ENCODE assay signal across 14 cellular contexts in the genomic region with DNA sequence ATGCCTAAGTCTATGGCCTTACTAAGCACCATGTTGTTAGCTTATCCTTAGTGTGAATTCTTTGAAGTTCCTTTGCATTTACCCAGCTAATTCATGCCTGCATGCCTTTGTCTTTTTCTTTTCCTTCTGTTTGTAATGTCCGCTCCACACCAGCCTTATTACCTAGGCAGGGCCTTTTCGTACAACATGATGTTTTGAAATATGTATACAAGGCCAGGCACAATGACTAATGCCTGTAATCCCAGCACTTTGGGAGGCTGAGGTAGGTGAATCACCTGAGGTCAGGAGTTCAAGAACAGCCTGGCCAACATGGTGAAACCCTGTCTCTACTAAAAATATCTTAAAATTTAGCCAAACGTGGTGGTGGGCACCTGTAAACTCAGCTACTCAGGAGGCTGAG.
DNase-seq lines count a peak whose midpoint lies in the region; ATAC-seq and TF ChIP-seq lines count a peak whose summit lies in the region.
"Had no signal": no experiment of that assay in that cellular context is flagged by ENCODE, and none has a peak within 500 bp of the region (broad histone marks: within the 10 kb centered on the region; RNA-seq: fewer than 3 reads in every experiment).

No MANE protein-coding gene starts in this region.

- CTCF ChIA-PET in PC-3 (lab: Charles Lee) = no interaction called here

- H3K9me3 ChIP-seq in PC-3 (ENCODE audit: low read length) = 0 out of 2 replicates have a peak, but pooled peaks cover 4% of the 10 kb centered on the region
- H3K9me3 ChIP-seq in neural progenitor cell (ENCODE audit: low read depth) = no peaks in the 10 kb centered on the region
- H3K9me3 ChIP-seq: BLaER1 treated with 17β-estradiol and CSF1 and Interleukin-3, amounts not matched to agents 10 nM and 100 nM; HAP-1 had no signal

- H2AFZ ChIP-seq in GM23338 (0 out of 2 replicates have a peak overlapping the region, but pooled peaks have one; percentile 59), PC-3 (ENCODE audit: low read length) (no peak overlapping the region), neural progenitor cell (replicated peaks) (no peak overlapping the region)

- H3K27ac Mint-ChIP-seq in GM23338 = no peak overlapping the region
- no peak overlapping the region for H3K27ac Mint-ChIP-seq in neural progenitor cell
- H3K27ac Mint-ChIP-seq: CD4-positive, alpha-beta T cell had no signal

- H3K79me2 ChIP-seq in GM23338 (replicated peaks; ENCODE audit: insufficient read depth) (no peaks in the 10 kb centered on the region), PC-3 (ENCODE audit: low read length) (no peaks in the 10 kb centered on the region), neural progenitor cell (ENCODE audit: low read depth) (no peaks in the 10 kb centered on the region)

- ATAC-seq in GM23338 (no peak), PC-3 (no peak), esophagus mucosa (peak; percentile 86), HG02938 (IDR thresholded peaks at IDR 0.05; ENCODE audit: unreplicated experiment) (no peak)
- ATAC-seq: K562 had no signal

- no peaks in the 10 kb centered on the region for H3K27me3 ChIP-seq in GM23338 (ENCODE audit: insufficient read depth)
- H3K27me3 ChIP-seq in PC-3 (ENCODE audit: low read length) = no peaks in the 10 kb centered on the region
- no peaks in the 10 kb centered on the region for H3K27me3 ChIP-seq in neural progenitor cell
- H3K27me3 ChIP-seq: BLaER1 treated with 17β-estradiol and CSF1 and Interleukin-3, amounts not matched to agents 10 nM and 100 nM had no signal

- H3K4me3 Mint-ChIP-seq in GM23338 (no peak overlapping the region), neural progenitor cell (no peak overlapping the region)
- H3K4me3 Mint-ChIP-seq: CD4-positive, alpha-beta T cell had no signal

- DNase-seq in GM23338 (ENCODE audit: low spot score) (no peak), PC-3 (peak; percentile 25), neural progenitor cell (ENCODE audit: low spot score) (peak; percentile 7), C1 segment of cervical spinal cord (lab: John Stamatoyannopoulos, UW) (no peak), UCSD-AML1 (lab: John Stamatoyannopoulos, UW; ENCODE audit: unreplicated experiment) (no peak)
- DNase-seq: ACHN; Calu3; CD4-positive, alpha-beta T cell; DMS 273 treated with DMSO at 0.1 percent for 48 hours had no signal

- H3K4me1 Mint-ChIP-seq in GM23338 (no peaks in the 10 kb centered on the region; the same call in 2 of the 3 replicates), neural progenitor cell (no peaks in the 10 kb centered on the region)

- H3K4me2 ChIP-seq in GM23338 (no peak overlapping the region), PC-3 (ENCODE audit: low read length) (no peak overlapping the region), neural progenitor cell (no peak overlapping the region)
- H3K4me2 ChIP-seq: BLaER1 treated with 17β-estradiol and CSF1 and Interleukin-3, amounts not matched to agents 10 nM and 100 nM had no signal

- H3F3A ChIP-seq in GM23338 (replicated peaks; ENCODE audit: low read depth) = no peaks in the 10 kb centered on the region
- no peaks in the 10 kb centered on the region for H3F3A ChIP-seq in PC-3 (ENCODE audit: low read length, unreplicated experiment)
- H3F3A ChIP-seq in neural progenitor cell (ENCODE audit: low read depth) = no peaks in the 10 kb centered on the region

- POLR2A ChIA-PET in PC-3 (lab: Charles Lee; ENCODE audit: unreplicated experiment) = no interaction called here

- H3K9ac ChIP-seq in PC-3 (ENCODE audit: low read length) = no peak overlapping the region
- H3K9ac ChIP-seq in neural progenitor cell = no peak overlapping the region
- H3K9ac ChIP-seq: BLaER1 treated with 17β-estradiol and CSF1 and Interleukin-3, amounts not matched to agents 10 nM and 100 nM had no signal

- no peak for TF ChIP-seq CTCF in GM23338 (conservative IDR thresholded peaks at IDR 0.05; ENCODE audit: low read depth in 2 of 2)
- no peak for TF ChIP-seq CTCF in PC-3 (conservative IDR thresholded peaks at IDR 0.05; ENCODE audit: low read depth, low read length)
- no peak for TF ChIP-seq CTCF in neural progenitor cell (IDR thresholded peaks at IDR 0.05)

- H3K36me3 Mint-ChIP-seq in GM23338 (ENCODE audit: low read depth) = no peaks in the 10 kb centered on the region
- H3K36me3 Mint-ChIP-seq in neural progenitor cell = no peaks in the 10 kb centered on the region

- no peaks in the 10 kb centered on the region for H3K27me3 Mint-ChIP-seq in GM23338 (ENCODE audit: insufficient read depth, low read depth, poor library complexity)
- H3K27me3 Mint-ChIP-seq in neural progenitor cell (ENCODE audit: insufficient read depth, low read depth) = no peaks in the 10 kb centered on the region
- H3K27me3 Mint-ChIP-seq: CD4-positive, alpha-beta T cell had no signal

- H3K36me3 ChIP-seq in GM23338 (ENCODE audit: insufficient read depth) = no peaks in the 10 kb centered on the region
- H3K36me3 ChIP-seq in PC-3 (ENCODE audit: low read depth, low read length) = no peaks in the 10 kb centered on the region
- no peaks in the 10 kb centered on the region for H3K36me3 ChIP-seq in neural progenitor cell
- H3K36me3 ChIP-seq: BLaER1 treated with 17β-estradiol and CSF1 and Interleukin-3, amounts not matched to agents 10 nM and 100 nM; HAP-1 had no signal

- H3K9me3 Mint-ChIP-seq in GM23338 (no peaks in the 10 kb centered on the region), neural progenitor cell (peaks cover 2% of the 10 kb centered on the region)

- no TSS peak for BruUV-seq in PC-3 (replicated peaks; lab: Mats Ljungman, UMichigan)

- H3K4me3 ChIP-seq in GM23338 (no peak overlapping the region), PC-3 (ENCODE audit: low read length) (no peak overlapping the region), neural progenitor cell (no peak overlapping the region)
- H3K4me3 ChIP-seq: BLaER1 treated with 17β-estradiol and CSF1 and Interleukin-3, amounts not matched to agents 10 nM and 100 nM; HAP-1; K562 had no signal

- H3K27ac ChIP-seq in GM23338 (ENCODE audit: low read depth) (no peak overlapping the region), PC-3 (ENCODE audit: low read length) (no peak overlapping the region), neural progenitor cell (no peak overlapping the region)
- H3K27ac ChIP-seq: BLaER1 treated with 17β-estradiol and CSF1 and Interleukin-3, amounts not matched to agents 10 nM and 100 nM had no signal

- intact Hi-C loops in PC-3 (cut with micrococcal nuclease) = no loop called here

- no peaks in the 10 kb centered on the region for H4K20me1 ChIP-seq in GM23338 (replicated peaks; ENCODE audit: insufficient read depth)
- no peaks in the 10 kb centered on the region for H4K20me1 ChIP-seq in PC-3 (ENCODE audit: low read length)
- no peaks in the 10 kb centered on the region for H4K20me1 ChIP-seq in neural progenitor cell (ENCODE audit: low read depth)
- H4K20me1 ChIP-seq: BLaER1 treated with 17β-estradiol and CSF1 and Interleukin-3, amounts not matched to agents 10 nM and 100 nM had no signal

- H3K4me1 ChIP-seq in GM23338 (ENCODE audit: insufficient read depth) = no peaks in the 10 kb centered on the region
- no peaks in the 10 kb centered on the region for H3K4me1 ChIP-seq in PC-3 (ENCODE audit: insufficient read depth, low read length)
- H3K4me1 ChIP-seq in neural progenitor cell = no peaks in the 10 kb centered on the region
- H3K4me1 ChIP-seq: HAP-1 had no signal

- no peaks in the 10 kb centered on the region; the same call in 1 of the 2 replicates for H3K9me2 ChIP-seq in GM23338 (ENCODE audit: insufficient read depth)
- H3K9me2 ChIP-seq in PC-3 (replicated peaks; ENCODE audit: low read length) = no peaks in the 10 kb centered on the region

TF ChIP-seq in GM23338, 12 proteins besides CTCF, POLR2A, EP300 and RAD21 (continues in another document):
- no peak for TF ChIP-seq POLR2AphosphoS5 (IDR thresholded peaks at IDR 0.05; ENCODE audit: low read depth)
- no peak for TF ChIP-seq ZNF331 (CRISPR knock-in tag; IDR thresholded peaks at IDR 0.05; ENCODE audit: low read depth)
- TF ChIP-seq REST (IDR thresholded peaks at IDR 0.05; ENCODE audit: unreplicated experiment) = no peak
- TF ChIP-seq EZH2phosphoT487 (IDR thresholded peaks at IDR 0.05; ENCODE audit: unreplicated experiment) = no peak
- TF ChIP-seq CREB1 (CRISPR knock-in tag; IDR thresholded peaks at IDR 0.05; ENCODE audit: low read depth) = no peak

Comparison
In these comparisons a context has a peak if more than half of its experiments do, and no peak if none do; other contexts are left out.
1. DNase-seq: peak in PC-3 (single experiment) and neural progenitor cell (single experiment); none in GM23338 (single experiment), C1 segment of cervical spinal cord (0 of 14) and UCSD-AML1 (single experiment).